1 cellular context compared by ENCODE assay signal in the genomic region with DNA sequence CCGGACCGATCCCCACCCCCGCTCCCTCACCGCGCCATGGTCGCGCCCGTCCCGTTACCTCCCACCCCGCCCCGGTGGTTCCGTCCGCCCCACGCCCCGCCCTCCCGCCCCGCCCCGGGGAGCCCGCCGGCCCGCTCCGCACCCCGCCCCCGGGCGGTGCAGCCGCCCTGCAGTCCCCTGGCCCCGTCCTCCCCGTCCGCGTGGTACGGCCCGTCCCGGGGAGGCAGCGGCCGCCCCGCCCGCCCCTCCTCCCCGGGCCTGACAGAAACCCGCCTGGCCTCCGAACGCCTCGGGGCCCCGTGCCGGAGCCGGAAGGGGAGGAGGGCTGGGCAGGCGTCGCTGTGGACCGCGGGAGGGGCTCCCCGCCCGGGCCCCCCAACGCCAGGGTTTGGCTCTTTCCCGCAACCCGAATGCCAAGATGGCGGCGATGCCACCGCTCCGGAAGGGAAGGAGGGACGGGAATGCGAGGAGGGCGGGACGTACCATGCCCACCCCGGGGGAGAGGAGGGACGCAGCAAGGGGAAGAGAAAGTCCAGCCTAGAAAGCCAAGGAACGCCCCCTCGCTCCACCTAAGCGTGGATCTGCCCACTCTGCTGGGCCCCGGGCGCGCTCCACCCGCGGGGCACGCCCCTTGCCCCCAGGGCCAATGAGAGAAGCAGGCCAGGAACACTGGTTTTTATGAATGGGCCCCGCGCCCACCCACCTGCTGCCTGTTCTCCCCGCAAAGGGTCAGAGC.
A peak's percentile ranks its signal among the peaks of the same experiment; 100 is the strongest.
TF ChIP-seq lines count a peak whose summit lies in the region.

A gene (minus strand): TSS at position 56 of the 736 bp plus-strand sequence. CDS start 132 bp downstream, outside the sequence.

TF ChIP-seq in HepG2, 621 proteins besides CTCF, POLR2A, EP300 and RAD21 (continued from another document and continues in another):
- TF ChIP-seq, protein P1, sequence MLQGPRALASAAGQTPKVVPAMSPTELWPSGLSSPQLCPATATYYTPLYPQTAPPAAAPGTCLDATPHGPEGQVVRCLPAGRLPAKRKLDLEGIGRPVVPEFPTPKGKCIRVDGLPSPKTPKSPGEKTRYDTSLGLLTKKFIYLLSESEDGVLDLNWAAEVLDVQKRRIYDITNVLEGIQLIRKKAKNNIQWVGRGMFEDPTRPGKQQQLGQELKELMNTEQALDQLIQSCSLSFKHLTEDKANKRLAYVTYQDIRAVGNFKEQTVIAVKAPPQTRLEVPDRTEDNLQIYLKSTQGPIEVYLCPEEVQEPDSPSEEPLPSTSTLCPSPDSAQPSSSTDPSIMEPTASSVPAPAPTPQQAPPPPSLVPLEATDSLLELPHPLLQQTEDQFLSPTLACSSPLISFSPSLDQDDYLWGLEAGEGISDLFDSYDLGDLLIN (CRISPR knock-in tag; IDR thresholded peaks at IDR 0.05; ENCODE audit: borderline replicate concordance) = 0 out of 2 replicates have a peak, but pooled peaks have one; percentile 45
- TF ChIP-seq ZNF205 (CRISPR knock-in tag; IDR thresholded peaks at IDR 0.05) = peak; percentile 73; the same call in 1 of the 2 replicates
- no peak for TF ChIP-seq ZFYVE20 (CRISPR knock-in tag; IDR thresholded peaks at IDR 0.05; ENCODE audit: borderline replicate concordance, low read depth)
- peak; percentile 33; the same call in 1 of the 2 replicates for TF ChIP-seq ZNF12 (CRISPR knock-in tag; IDR thresholded peaks at IDR 0.05)
- TF ChIP-seq KLF15 (CRISPR knock-in tag; IDR thresholded peaks at IDR 0.05; ENCODE audit: borderline replicate concordance) = peak; percentile 69; the same call in 1 of the 2 replicates
- peak; percentile 60; the same call in 1 of the 2 replicates for TF ChIP-seq ZNF263 (CRISPR knock-in tag; IDR thresholded peaks at IDR 0.05)
- TF ChIP-seq, protein P2, sequence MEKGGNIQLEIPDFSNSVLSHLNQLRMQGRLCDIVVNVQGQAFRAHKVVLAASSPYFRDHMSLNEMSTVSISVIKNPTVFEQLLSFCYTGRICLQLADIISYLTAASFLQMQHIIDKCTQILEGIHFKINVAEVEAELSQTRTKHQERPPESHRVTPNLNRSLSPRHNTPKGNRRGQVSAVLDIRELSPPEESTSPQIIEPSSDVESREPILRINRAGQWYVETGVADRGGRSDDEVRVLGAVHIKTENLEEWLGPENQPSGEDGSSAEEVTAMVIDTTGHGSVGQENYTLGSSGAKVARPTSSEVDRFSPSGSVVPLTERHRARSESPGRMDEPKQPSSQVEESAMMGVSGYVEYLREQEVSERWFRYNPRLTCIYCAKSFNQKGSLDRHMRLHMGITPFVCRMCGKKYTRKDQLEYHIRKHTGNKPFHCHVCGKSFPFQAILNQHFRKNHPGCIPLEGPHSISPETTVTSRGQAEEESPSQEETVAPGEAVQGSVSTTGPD (CRISPR knock-in tag; IDR thresholded peaks at IDR 0.05) = no peak
- peak; percentile 79 for TF ChIP-seq NFYC (CRISPR knock-in tag; IDR thresholded peaks at IDR 0.05)
- TF ChIP-seq GATAD1 (CRISPR knock-in tag; IDR thresholded peaks at IDR 0.05) = peak; percentile 85
- TF ChIP-seq RARA (CRISPR knock-in tag; IDR thresholded peaks at IDR 0.05) = no peak; the same call in none of the 2 replicates
- 0 out of 2 replicates have a peak, but pooled peaks have one; percentile 56 for TF ChIP-seq ZFP41 (CRISPR knock-in tag; IDR thresholded peaks at IDR 0.05; ENCODE audit: borderline replicate concordance)
- TF ChIP-seq JUNB (CRISPR knock-in tag; IDR thresholded peaks at IDR 0.05; ENCODE audit: borderline replicate concordance) = no peak
- TF ChIP-seq ZNF354B (CRISPR knock-in tag; IDR thresholded peaks at IDR 0.05) = 0 out of 2 replicates have a peak, but pooled peaks have one; percentile 81
- TF ChIP-seq, protein P3, sequence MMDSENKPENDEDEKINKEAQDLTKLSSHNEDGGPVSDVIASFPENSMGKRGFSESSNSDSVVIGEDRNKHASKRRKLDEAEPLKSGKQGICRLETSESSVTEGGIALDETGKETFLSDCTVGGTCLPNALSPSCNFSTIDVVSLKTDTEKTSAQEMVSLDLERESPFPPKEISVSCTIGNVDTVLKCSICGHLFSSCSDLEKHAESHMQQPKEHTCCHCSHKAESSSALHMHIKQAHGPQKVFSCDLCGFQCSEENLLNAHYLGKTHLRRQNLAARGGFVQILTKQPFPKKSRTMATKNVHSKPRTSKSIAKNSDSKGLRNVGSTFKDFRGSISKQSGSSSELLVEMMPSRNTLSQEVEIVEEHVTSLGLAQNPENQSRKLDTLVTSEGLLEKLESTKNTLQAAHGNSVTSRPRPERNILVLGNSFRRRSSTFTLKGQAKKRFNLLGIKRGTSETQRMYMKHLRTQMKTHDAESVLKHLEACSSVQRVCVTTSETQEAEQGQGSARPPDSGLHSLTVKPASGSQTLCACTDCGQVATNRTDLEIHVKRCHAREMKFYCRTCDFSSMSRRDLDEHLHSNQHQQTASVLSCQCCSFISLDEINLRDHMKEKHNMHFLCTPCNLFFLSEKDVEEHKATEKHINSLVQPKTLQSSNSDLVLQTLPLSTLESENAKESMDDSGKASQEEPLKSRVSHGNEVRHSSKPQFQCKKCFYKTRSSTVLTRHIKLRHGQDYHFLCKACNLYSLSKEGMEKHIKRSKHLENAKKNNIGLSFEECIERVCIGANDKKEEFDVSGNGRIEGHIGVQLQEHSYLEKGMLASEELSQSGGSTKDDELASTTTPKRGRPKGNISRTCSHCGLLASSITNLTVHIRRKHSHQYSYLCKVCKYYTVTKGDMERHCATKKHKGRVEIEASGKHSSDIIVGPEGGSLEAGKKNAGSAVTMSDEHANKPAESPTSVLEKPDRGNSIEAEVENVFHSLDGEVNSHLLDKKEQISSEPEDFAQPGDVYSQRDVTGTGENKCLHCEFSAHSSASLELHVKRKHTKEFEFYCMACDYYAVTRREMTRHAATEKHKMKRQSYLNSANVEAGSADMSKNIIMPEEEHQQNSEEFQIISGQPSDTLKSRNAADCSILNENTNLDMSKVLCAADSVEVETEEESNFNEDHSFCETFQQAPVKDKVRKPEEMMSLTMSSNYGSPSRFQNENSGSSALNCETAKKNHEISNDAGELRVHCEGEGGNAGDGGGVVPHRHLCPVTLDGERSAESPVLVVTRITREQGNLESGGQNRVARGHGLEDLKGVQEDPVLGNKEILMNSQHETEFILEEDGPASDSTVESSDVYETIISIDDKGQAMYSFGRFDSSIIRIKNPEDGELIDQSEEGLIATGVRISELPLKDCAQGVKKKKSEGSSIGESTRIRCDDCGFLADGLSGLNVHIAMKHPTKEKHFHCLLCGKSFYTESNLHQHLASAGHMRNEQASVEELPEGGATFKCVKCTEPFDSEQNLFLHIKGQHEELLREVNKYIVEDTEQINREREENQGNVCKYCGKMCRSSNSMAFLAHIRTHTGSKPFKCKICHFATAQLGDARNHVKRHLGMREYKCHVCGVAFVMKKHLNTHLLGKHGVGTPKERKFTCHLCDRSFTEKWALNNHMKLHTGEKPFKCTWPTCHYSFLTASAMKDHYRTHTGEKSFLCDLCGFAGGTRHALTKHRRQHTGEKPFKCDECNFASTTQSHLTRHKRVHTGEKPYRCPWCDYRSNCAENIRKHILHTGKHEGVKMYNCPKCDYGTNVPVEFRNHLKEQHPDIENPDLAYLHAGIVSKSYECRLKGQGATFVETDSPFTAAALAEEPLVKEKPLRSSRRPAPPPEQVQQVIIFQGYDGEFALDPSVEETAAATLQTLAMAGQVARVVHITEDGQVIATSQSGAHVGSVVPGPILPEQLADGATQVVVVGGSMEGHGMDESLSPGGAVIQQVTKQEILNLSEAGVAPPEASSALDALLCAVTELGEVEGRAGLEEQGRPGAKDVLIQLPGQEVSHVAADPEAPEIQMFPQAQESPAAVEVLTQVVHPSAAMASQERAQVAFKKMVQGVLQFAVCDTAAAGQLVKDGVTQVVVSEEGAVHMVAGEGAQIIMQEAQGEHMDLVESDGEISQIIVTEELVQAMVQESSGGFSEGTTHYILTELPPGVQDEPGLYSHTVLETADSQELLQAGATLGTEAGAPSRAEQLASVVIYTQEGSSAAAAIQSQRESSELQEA (CRISPR knock-in tag; IDR thresholded peaks at IDR 0.05; ENCODE audit: not compliant biosample characterization) = no peak
- TF ChIP-seq, protein P4, sequence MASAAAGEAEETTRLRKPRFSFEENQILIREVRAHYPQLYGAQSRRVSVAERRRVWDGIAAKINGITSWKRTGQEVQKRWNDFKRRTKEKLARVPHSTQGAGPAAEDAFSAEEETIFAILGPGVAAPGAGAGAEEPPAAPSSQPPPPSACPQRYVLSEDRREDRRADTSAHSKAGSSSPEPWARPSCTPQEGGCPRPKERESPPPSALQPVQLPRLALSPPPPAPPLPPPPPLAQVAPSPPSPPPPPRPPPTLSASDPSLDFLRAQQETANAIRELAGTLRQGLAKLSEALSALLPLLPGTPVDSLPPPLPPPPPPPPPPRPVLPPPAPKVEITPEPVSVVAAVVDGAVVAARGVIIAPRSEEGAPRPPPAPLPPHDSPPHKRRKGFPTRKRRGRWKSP (CRISPR knock-in tag; IDR thresholded peaks at IDR 0.05) = peak; percentile 22
- TF ChIP-seq, protein P5, sequence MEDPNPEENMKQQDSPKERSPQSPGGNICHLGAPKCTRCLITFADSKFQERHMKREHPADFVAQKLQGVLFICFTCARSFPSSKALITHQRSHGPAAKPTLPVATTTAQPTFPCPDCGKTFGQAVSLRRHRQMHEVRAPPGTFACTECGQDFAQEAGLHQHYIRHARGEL (CRISPR knock-in tag; IDR thresholded peaks at IDR 0.05) = no peak
- TF ChIP-seq, protein P6, sequence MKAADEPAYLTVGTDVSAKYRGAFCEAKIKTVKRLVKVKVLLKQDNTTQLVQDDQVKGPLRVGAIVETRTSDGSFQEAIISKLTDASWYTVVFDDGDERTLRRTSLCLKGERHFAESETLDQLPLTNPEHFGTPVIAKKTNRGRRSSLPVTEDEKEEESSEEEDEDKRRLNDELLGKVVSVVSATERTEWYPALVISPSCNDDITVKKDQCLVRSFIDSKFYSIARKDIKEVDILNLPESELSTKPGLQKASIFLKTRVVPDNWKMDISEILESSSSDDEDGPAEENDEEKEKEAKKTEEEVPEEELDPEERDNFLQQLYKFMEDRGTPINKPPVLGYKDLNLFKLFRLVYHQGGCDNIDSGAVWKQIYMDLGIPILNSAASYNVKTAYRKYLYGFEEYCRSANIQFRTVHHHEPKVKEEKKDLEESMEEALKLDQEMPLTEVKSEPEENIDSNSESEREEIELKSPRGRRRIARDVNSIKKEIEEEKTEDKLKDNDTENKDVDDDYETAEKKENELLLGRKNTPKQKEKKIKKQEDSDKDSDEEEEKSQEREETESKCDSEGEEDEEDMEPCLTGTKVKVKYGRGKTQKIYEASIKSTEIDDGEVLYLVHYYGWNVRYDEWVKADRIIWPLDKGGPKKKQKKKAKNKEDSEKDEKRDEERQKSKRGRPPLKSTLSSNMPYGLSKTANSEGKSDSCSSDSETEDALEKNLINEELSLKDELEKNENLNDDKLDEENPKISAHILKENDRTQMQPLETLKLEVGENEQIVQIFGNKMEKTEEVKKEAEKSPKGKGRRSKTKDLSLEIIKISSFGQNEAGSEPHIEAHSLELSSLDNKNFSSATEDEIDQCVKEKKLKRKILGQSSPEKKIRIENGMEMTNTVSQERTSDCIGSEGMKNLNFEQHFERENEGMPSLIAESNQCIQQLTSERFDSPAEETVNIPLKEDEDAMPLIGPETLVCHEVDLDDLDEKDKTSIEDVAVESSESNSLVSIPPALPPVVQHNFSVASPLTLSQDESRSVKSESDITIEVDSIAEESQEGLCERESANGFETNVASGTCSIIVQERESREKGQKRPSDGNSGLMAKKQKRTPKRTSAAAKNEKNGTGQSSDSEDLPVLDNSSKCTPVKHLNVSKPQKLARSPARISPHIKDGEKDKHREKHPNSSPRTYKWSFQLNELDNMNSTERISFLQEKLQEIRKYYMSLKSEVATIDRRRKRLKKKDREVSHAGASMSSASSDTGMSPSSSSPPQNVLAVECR (CRISPR knock-in tag; IDR thresholded peaks at IDR 0.05; ENCODE audit: borderline replicate concordance) = peak; percentile 84
- no peak for TF ChIP-seq STAG1 (CRISPR knock-in tag; IDR thresholded peaks at IDR 0.05)
- no peak for TF ChIP-seq ZNF367 (CRISPR knock-in tag; IDR thresholded peaks at IDR 0.05; ENCODE audit: borderline replicate concordance)
- no peak for TF ChIP-seq SAFB2 (CRISPR knock-in tag; IDR thresholded peaks at IDR 0.05; ENCODE audit: borderline replicate concordance, low read depth)
- TF ChIP-seq ZNF616 (CRISPR knock-in tag; IDR thresholded peaks at IDR 0.05; ENCODE audit: low read depth) = peak; percentile 81; the same call in 1 of the 2 replicates
- TF ChIP-seq, protein P7, sequence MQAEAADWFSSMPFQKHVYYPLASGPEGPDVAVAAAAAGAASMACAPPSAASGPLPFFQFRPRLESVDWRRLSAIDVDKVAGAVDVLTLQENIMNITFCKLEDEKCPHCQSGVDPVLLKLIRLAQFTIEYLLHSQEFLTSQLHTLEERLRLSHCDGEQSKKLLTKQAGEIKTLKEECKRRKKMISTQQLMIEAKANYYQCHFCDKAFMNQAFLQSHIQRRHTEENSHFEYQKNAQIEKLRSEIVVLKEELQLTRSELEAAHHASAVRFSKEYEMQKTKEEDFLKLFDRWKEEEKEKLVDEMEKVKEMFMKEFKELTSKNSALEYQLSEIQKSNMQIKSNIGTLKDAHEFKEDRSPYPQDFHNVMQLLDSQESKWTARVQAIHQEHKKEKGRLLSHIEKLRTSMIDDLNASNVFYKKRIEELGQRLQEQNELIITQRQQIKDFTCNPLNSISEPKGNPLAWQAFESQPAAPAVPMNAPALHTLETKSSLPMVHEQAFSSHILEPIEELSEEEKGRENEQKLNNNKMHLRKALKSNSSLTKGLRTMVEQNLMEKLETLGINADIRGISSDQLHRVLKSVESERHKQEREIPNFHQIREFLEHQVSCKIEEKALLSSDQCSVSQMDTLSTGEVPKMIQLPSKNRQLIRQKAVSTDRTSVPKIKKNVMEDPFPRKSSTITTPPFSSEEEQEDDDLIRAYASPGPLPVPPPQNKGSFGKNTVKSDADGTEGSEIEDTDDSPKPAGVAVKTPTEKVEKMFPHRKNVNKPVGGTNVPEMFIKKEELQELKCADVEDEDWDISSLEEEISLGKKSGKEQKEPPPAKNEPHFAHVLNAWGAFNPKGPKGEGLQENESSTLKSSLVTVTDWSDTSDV (CRISPR knock-in tag; IDR thresholded peaks at IDR 0.05) = no peak
- no peak for TF ChIP-seq ZNF768 (CRISPR knock-in tag; IDR thresholded peaks at IDR 0.05)
- TF ChIP-seq ZNF431 (CRISPR knock-in tag; IDR thresholded peaks at IDR 0.05; ENCODE audit: borderline replicate concordance, low read depth) = peak; percentile 49
- peak; percentile 54; the same call in 1 of the 2 replicates for TF ChIP-seq MEF2D (CRISPR knock-in tag; IDR thresholded peaks at IDR 0.05)
- TF ChIP-seq, protein P8, sequence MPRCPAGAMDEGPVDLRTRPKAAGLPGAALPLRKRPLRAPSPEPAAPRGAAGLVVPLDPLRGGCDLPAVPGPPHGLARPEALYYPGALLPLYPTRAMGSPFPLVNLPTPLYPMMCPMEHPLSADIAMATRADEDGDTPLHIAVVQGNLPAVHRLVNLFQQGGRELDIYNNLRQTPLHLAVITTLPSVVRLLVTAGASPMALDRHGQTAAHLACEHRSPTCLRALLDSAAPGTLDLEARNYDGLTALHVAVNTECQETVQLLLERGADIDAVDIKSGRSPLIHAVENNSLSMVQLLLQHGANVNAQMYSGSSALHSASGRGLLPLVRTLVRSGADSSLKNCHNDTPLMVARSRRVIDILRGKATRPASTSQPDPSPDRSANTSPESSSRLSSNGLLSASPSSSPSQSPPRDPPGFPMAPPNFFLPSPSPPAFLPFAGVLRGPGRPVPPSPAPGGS (CRISPR knock-in tag; IDR thresholded peaks at IDR 0.05) = 0 out of 2 replicates have a peak, but pooled peaks have one; percentile 62
- no peak for TF ChIP-seq ZNF678 (CRISPR knock-in tag; IDR thresholded peaks at IDR 0.05)
- TF ChIP-seq MED13 (CRISPR knock-in tag; IDR thresholded peaks at IDR 0.05) = peak; percentile 75; the same call in 1 of the 2 replicates
- TF ChIP-seq, protein P9, sequence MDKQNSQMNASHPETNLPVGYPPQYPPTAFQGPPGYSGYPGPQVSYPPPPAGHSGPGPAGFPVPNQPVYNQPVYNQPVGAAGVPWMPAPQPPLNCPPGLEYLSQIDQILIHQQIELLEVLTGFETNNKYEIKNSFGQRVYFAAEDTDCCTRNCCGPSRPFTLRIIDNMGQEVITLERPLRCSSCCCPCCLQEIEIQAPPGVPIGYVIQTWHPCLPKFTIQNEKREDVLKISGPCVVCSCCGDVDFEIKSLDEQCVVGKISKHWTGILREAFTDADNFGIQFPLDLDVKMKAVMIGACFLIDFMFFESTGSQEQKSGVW (CRISPR knock-in tag; IDR thresholded peaks at IDR 0.05; ENCODE audit: borderline replicate concordance) = no peak
